In the genomic region with DNA sequence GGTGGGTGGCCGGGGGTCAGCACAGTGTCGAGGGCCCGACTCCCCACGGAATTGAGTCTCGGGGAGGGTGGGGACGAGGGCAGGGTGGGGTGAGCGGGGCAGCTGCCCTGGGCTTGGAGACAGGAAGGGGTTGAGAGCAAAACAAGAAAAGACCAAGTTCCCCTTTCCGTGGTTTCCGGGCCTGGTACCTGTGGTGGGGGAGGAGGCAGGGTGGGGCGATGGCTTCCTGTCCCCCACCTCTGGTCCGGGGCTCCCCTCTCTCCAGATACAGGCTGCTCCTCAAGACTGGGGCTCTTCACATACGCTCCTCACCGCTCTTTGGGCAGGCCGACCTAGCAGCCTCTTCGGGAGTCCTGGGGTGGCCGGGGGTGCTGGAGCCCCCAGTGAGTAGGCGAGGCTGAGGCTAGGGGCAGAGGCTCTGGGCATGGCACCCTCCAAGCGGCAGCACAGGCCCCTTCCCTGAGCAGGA, we compare ENCODE assay signal across 8 cellular contexts. TPM values are rescaled to one million over a fixed set of nuclear protein-coding genes. Genes with fewer than 3 reads are reported as not detected.
A peak's percentile ranks its signal among the peaks of the same experiment; 100 is the strongest.
DNase-seq lines count a peak whose midpoint lies in the region; ATAC-seq and TF ChIP-seq lines count a peak whose summit lies in the region.

No MANE protein-coding gene starts in this region.

- CTCF ChIA-PET in IMR-90 (lab: Yijun Ruan, JAX) = no interaction called here

- peak overlapping the region; percentile 95 for H2AFZ ChIP-seq in IMR-90 (replicated peaks; ENCODE audit: low read length, poor library complexity)

- H3K4ac ChIP-seq in IMR-90 (ENCODE audit: low read depth, low read length) = no peak overlapping the region

- POLR2A ChIA-PET in IMR-90 (lab: Charles Lee; ENCODE audit: unreplicated experiment) = no interaction called here

- no peak overlapping the region for H3K14ac ChIP-seq in IMR-90 (replicated peaks; ENCODE audit: low read depth, low read length)

- intact Hi-C loops in IMR-90 (cut with micrococcal nuclease) = no loop called here
- intact Hi-C loops in thyroid gland (cut with DNase I) = no loop called here

- H3K4me1 ChIP-seq in IMR-90 (ENCODE audit: control insufficient read depth, insufficient read depth, low read length) = peaks cover 2% of the 10 kb centered on the region; the same call in 1 of the 2 replicates
- H3K4me1 ChIP-seq in effector memory CD4-positive, alpha-beta T cell (ENCODE audit: control insufficient read depth, insufficient read depth, low read length, poor library complexity, severe bottlenecking) = peaks cover 33% of the 10 kb centered on the region
- H3K4me1 ChIP-seq in neutrophil (ENCODE audit: control insufficient read depth in 1 of 2, insufficient read depth in 1 of 2, low read depth in 1 of 2, low read length in 1 of 2) = peaks cover 40 to 48% of the 10 kb centered on the region in 2 experiments
- H3K4me1 ChIP-seq in thyroid gland = peaks cover 7 to 10% of the 10 kb centered on the region in 2 donors

- H3K9me1 ChIP-seq in IMR-90 (ENCODE audit: insufficient read depth, low read length) = no peaks in the 10 kb centered on the region

- no peak for TF ChIP-seq RAD21 in IMR-90 (IDR thresholded peaks at IDR 0.05; ENCODE audit: low read length)

- H3K9me3 ChIP-seq in IMR-90 (ENCODE audit: control insufficient read depth, insufficient read depth, low read length) = no peaks in the 10 kb centered on the region
- no peaks in the 10 kb centered on the region for H3K9me3 ChIP-seq in effector memory CD4-positive, alpha-beta T cell (ENCODE audit: control insufficient read depth, low read length)
- no peaks in the 10 kb centered on the region for H3K9me3 ChIP-seq in neutrophil
- no peaks in the 10 kb centered on the region for H3K9me3 ChIP-seq in thyroid gland

- H3K79me1 ChIP-seq in IMR-90 (ENCODE audit: low read depth in 1 of 2, low read length in 2 of 2) = peaks cover 0 to 7% of the 10 kb centered on the region in 2 experiments; a peak in 2 of 4 replicates

- peaks cover 1% of the 10 kb centered on the region; the same call in 1 of the 2 replicates for H3K36me3 ChIP-seq in IMR-90 (ENCODE audit: control insufficient read depth, insufficient read depth, low read length)
- peaks cover 29% of the 10 kb centered on the region for H3K36me3 ChIP-seq in effector memory CD4-positive, alpha-beta T cell (ENCODE audit: control insufficient read depth, insufficient read depth, low read length)
- H3K36me3 ChIP-seq in neutrophil = peaks cover 41% of the 10 kb centered on the region
- no peaks in the 10 kb centered on the region for H3K36me3 ChIP-seq in thyroid gland

- in situ Hi-C loops in IMR-90 (cut with MboI; ENCODE audit: low sequenced_read_pairs) = loop anchor here (25.0 kb wide), 1 partner anchor 228 kb away; the partner anchor contains the start of gene ZNF771

- ATAC-seq in IMR-90 (ENCODE audit: low read depth) = no peak

- no peaks in the 10 kb centered on the region; the same call in 1 of the 2 replicates for H4K20me1 ChIP-seq in IMR-90 (ENCODE audit: insufficient read depth, low read length)

- no peaks in the 10 kb centered on the region for H3K27me3 ChIP-seq in IMR-90 (ENCODE audit: control insufficient read depth, insufficient read depth, low read length)
- H3K27me3 ChIP-seq in effector memory CD4-positive, alpha-beta T cell (replicated peaks; ENCODE audit: control insufficient read depth, insufficient read depth, low read length, poor library complexity, severe bottlenecking) = no peaks in the 10 kb centered on the region
- no peaks in the 10 kb centered on the region for H3K27me3 ChIP-seq in neutrophil
- no peaks in the 10 kb centered on the region for H3K27me3 ChIP-seq in thyroid gland

- dilution Hi-C loops in IMR-90 (cut with HindIII; ENCODE audit: low sequenced_read_pairs, unreplicated experiment) = no loop called here

- H2AK9ac ChIP-seq in IMR-90 (replicated peaks; ENCODE audit: low read depth, low read length, poor library complexity) = peak overlapping the region; percentile 82

- H2BK120ac ChIP-seq in IMR-90 (ENCODE audit: low read depth, low read length) = no peak overlapping the region

- DNase-seq in NCI-H345 (lab: John Stamatoyannopoulos, UW) (peak; percentile 62), NCI-H345 treated with DMSO at 0.1 percent for 48 hours (lab: John Stamatoyannopoulos, UW; ENCODE audit: unreplicated experiment) (no peak), IMR-90 (no peak), thyroid gland (peak; percentile 11 to 17), GM03348 (ENCODE audit: low spot score) (no peak)
- peak; percentile 70 to 75 for DNase-seq in activated CD4-positive, alpha-beta T cell treated with anti-CD3 and anti-CD28 coated beads, Interleukin-2, amount 50 U/mL, for 48 hours
- DNase-seq in effector memory CD4-positive, alpha-beta T cell = peak; percentile 73 to 75 (median 74)

- H3K27ac ChIP-seq in IMR-90 (ENCODE audit: insufficient read depth, low read length) (no peak overlapping the region), neutrophil (peak overlapping the region; percentile 99), thyroid gland (no peak overlapping the region)
- H3K27ac ChIP-seq in effector memory CD4-positive, alpha-beta T cell (ENCODE audit: insufficient read depth, low read length, poor library complexity, severe bottlenecking) = peak overlapping the region; percentile 94

- H3K4me3 ChIP-seq in IMR-90 (ENCODE audit: insufficient read depth, low read depth, low read length) (no peak overlapping the region; the same call in 1 of the 2 replicates), neutrophil (ENCODE audit: low read depth in 1 of 2, low read length in 1 of 2) (peak overlapping the region; percentile 96 to 100), thyroid gland (replicated peaks in 1 of 3) (peak overlapping the region in 1 of 3 donors; percentile 41)
- peak overlapping the region; percentile 97 for H3K4me3 ChIP-seq in effector memory CD4-positive, alpha-beta T cell (ENCODE audit: insufficient read depth, low read depth, low read length, poor library complexity, severe bottlenecking)

- H2BK15ac ChIP-seq in IMR-90 (ENCODE audit: low read depth, low read length) = no peak overlapping the region

- no peak overlapping the region for H2BK20ac ChIP-seq in IMR-90 (ENCODE audit: low read depth, low read length)

- no peak overlapping the region for H3K23ac ChIP-seq in IMR-90 (ENCODE audit: low read depth, low read length)

- 42% methylated on average over 7 of the region's 18 CpGs; no CpG with 5 or more reads in 1 of the 2 experiments for WGBS in IMR-90 (ENCODE audit: extremely low coverage in 2 of 2, insufficient read length in 1 of 2), 2 experiments
- 10 to 21% methylated on average over 2 to 12 of the region's 18 CpGs for WGBS in thyroid gland, 2 donors

- TF ChIP-seq POLR2A in IMR-90 (IDR thresholded peaks at IDR 0.05; ENCODE audit: low read depth, low read length) (no peak), thyroid gland (IDR thresholded peaks at IDR 0.05) (no peak)

- H4K8ac ChIP-seq in IMR-90 (ENCODE audit: low read depth in 2 of 2, low read length in 2 of 2) = no peak overlapping the region; a peak in 1 of 4 replicates

- H2BK5ac ChIP-seq in IMR-90 (ENCODE audit: low read depth, low read length, poor library complexity, severe bottlenecking) = no peak overlapping the region

- TF ChIP-seq CTCF in IMR-90 (conservative IDR thresholded peaks at IDR 0.05; ENCODE audit: low read depth, low read length) = no peak
- TF ChIP-seq CTCF in neutrophil (IDR thresholded peaks at IDR 0.05) = no peak
- TF ChIP-seq CTCF in thyroid gland (IDR thresholded peaks at IDR 0.05) = no peak

- no peak overlapping the region for H3K56ac ChIP-seq in IMR-90 (ENCODE audit: extremely low read depth, insufficient read depth, low read length)

- no peak overlapping the region for H3K4me2 ChIP-seq in IMR-90 (ENCODE audit: low read depth, low read length)

- no peak overlapping the region for H2AK5ac ChIP-seq in IMR-90 (ENCODE audit: low read depth, low read length)

- no TSS peak for BruUV-seq in IMR-90 (replicated peaks; lab: Mats Ljungman, UMichigan)

- H3K9ac ChIP-seq in IMR-90 (ENCODE audit: low read depth, low read length) = no peak overlapping the region

- H3K18ac ChIP-seq in IMR-90 (ENCODE audit: low read depth, low read length) = no peak overlapping the region

- H4K91ac ChIP-seq in IMR-90 (ENCODE audit: insufficient read depth, low read depth, low read length) = no peak overlapping the region

- no peak overlapping the region for H4K5ac ChIP-seq in IMR-90 (ENCODE audit: low read depth, low read length)

TF ChIP-seq in IMR-90, 13 proteins besides CTCF, POLR2A, EP300 and RAD21 (continues in another document):
- TF ChIP-seq CEBPB (IDR thresholded peaks at IDR 0.05; ENCODE audit: low read depth, low read length) (no peak), BHLHE40 (IDR thresholded peaks at IDR 0.05; ENCODE audit: low read depth, low read length) (no peak)
- TF ChIP-seq, protein P1, sequence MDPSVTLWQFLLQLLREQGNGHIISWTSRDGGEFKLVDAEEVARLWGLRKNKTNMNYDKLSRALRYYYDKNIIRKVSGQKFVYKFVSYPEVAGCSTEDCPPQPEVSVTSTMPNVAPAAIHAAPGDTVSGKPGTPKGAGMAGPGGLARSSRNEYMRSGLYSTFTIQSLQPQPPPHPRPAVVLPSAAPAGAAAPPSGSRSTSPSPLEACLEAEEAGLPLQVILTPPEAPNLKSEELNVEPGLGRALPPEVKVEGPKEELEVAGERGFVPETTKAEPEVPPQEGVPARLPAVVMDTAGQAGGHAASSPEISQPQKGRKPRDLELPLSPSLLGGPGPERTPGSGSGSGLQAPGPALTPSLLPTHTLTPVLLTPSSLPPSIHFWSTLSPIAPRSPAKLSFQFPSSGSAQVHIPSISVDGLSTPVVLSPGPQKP (IDR thresholded peaks at IDR 0.05; ENCODE audit: borderline replicate concordance, low read depth, low read length) = no peak

RNA-seq across cellular contexts. Expression of gene CORO1A, which starts 0.6 kb away (rescaled TPM):
- total RNA-seq in IMR-90 (2012; rRNA removed) (6.4 and 7.2 TPM in 2 replicates), thyroid gland (10 to 100 TPM in 3 of 4 donors, 1 to 10 TPM in 1; 7.3 to 14.8 (median 11.2) TPM)
- polyA plus RNA-seq in IMR-90 (2012; rRNA removed) = 13.2 and 16.7 TPM in 2 replicates
- polyA plus RNA-seq in IMR-90 (2012; cell fraction: cytosol; rRNA removed) = 8.6 and 13.4 TPM in 2 replicates
- 6.8 and 34.8 TPM in 2 replicates for polyA plus RNA-seq in IMR-90 (2012; cell fraction: nucleus; rRNA removed; ENCODE audit: low replicate concordance)

RNA-seq across cellular contexts. Expression of gene BOLA2B, which starts 9.5 kb away (rescaled TPM):
- total RNA-seq in IMR-90 (2012; rRNA removed) (301 and 407 TPM in 2 replicates), thyroid gland (100 to 1,000 TPM in 2 of 4 donors, 1 to 10 TPM in 2; 2.1 to 150 (median 67.4) TPM)
- polyA plus RNA-seq in IMR-90 (2012; rRNA removed) = 90.1 and 121 TPM in 2 replicates
- 1,032 and 2,834 TPM in 2 replicates for polyA plus RNA-seq in IMR-90 (2012; cell fraction: cytosol; rRNA removed)
- 55.5 and 93.4 TPM in 2 replicates for polyA plus RNA-seq in IMR-90 (2012; cell fraction: nucleus; rRNA removed; ENCODE audit: low replicate concordance)

RNA-seq across cellular contexts. Expression of gene SLX1A, which starts 9.7 kb away (rescaled TPM):
- 8.4 and 11.4 TPM in 2 replicates for total RNA-seq in IMR-90 (2012; rRNA removed)
- polyA plus RNA-seq in IMR-90 (2012; rRNA removed) = 35.1 and 44.4 TPM in 2 replicates
- 35.5 and 46.1 TPM in 2 replicates for polyA plus RNA-seq in IMR-90 (2012; cell fraction: cytosol; rRNA removed)
- polyA plus RNA-seq in IMR-90 (2012; cell fraction: nucleus; rRNA removed; ENCODE audit: low replicate concordance) = 49.9 and 142 TPM in 2 replicates
- total RNA-seq in thyroid gland = 10 to 100 TPM; 26.2 to 73.3 (median 63.7) TPM

RNA-seq across cellular contexts. Expression of gene SULT1A3, which starts 15.1 kb away (rescaled TPM):
- total RNA-seq in IMR-90 (2012; rRNA removed) (0.18 and 1.1 TPM in 2 replicates), thyroid gland (10 to 100 TPM in 2 of 4 donors, 1 to 10 TPM in 2; 8.9 to 13.8 (median 9.8) TPM)
- 12.8 and 17.2 TPM in 2 replicates for polyA plus RNA-seq in IMR-90 (2012; rRNA removed)
- 1.6 and 2.1 TPM in 2 replicates for polyA plus RNA-seq in IMR-90 (2012; cell fraction: cytosol; rRNA removed)
- 27.1 and 49.8 TPM in 2 replicates for polyA plus RNA-seq in IMR-90 (2012; cell fraction: nucleus; rRNA removed; ENCODE audit: low replicate concordance)

Comparison
In these comparisons a context has a peak if more than half of its experiments do, and no peak if none do; other contexts are left out.
1. DNase-seq: peak in NCI-H345 (single experiment), activated CD4-positive, alpha-beta T cell treated with anti-CD3 and anti-CD28 coated beads, Interleukin-2, amount 50 U/mL, for 48 hours (2 of 2), effector memory CD4-positive, alpha-beta T cell (3 of 3) and thyroid gland (2 of 2); none in NCI-H345 treated with DMSO at 0.1 percent for 48 hours (single experiment), IMR-90 (single experiment) and GM03348 (single experiment).
2. H3K27ac ChIP-seq: peak in effector memory CD4-positive, alpha-beta T cell (single experiment) and neutrophil (single experiment); none in IMR-90 (single experiment) and thyroid gland (0 of 3).